1 cellular context compared by ENCODE assay signal in the genomic region with DNA sequence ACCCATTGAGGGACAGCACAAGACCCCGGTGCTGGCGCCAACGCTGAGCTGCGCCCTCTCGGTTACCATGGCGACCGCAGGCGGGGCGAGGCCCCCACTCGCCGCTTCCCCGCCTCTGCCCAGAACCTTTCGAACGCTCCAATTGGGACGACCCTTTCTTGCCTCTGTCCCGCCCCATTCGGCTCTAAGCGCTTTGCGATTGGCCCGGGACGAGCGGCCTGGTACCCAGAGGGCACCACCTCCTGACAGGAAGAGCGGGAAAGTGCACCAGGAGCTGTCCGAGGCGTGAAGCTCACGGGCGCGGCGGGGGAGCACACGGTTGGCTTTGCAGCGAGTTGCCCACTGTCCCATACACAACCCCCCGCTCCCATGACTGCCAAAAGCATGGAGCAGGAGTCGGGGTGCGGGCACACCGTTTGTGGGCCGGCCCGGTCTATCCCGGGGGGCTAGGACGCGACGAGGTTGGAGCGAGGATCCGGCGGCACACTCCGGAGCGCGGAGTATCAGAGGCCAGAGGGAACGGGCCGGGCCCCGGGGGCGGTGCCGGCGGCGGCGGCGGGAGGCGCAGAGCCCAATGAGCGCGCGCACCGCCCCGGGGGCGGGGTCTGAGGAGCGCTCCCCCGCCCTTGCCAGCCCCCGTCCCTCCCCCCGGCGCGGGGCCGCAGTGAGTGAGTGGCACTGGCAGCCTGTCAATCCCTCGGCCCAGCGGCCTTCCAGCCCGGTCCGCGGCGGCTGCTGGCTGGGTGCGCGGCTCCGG.
A peak's percentile ranks its signal among the peaks of the same experiment; 100 is the strongest.
TF ChIP-seq lines count a peak whose summit lies in the region.

No MANE protein-coding gene starts in this region.

TF ChIP-seq in GM12878, 131 proteins besides CTCF, POLR2A, EP300 and RAD21 (continued from another document):
- TF ChIP-seq ZBTB40 (IDR thresholded peaks at IDR 0.05; ENCODE audit: borderline replicate concordance): no peak
- 0 out of 2 replicates have a peak, but pooled peaks have one; percentile 12 for TF ChIP-seq ZBTB33 (IDR thresholded peaks at IDR 0.05)
- TF ChIP-seq IRF4 (IDR thresholded peaks at IDR 0.05; ENCODE audit: low read depth, low read length): no peak
- TF ChIP-seq ZNF207 (IDR thresholded peaks at IDR 0.05; ENCODE audit: borderline replicate concordance): peak; percentile 79; the same call in 1 of the 2 replicates
- TF ChIP-seq ESRRA (IDR thresholded peaks at IDR 0.05; ENCODE audit: low read length): no peak
- TF ChIP-seq RELA (IDR thresholded peaks at IDR 0.05; ENCODE audit: borderline replicate concordance, partially characterized antibody): peak; percentile 43
- TF ChIP-seq REST (IDR thresholded peaks at IDR 0.05; ENCODE audit: low read depth, low read length): no peak; the same call in 1 of the 2 replicates
- TF ChIP-seq MYB (IDR thresholded peaks at IDR 0.05; ENCODE audit: borderline replicate concordance, low read depth, low read length): no peak
- no peak for TF ChIP-seq ETV6 (conservative IDR thresholded peaks at IDR 0.05 in 1 of 2, IDR thresholded peaks at IDR 0.05 in 1 of 2; ENCODE audit: borderline replicate concordance in 1 of 2, low read depth in 1 of 2)
- TF ChIP-seq MEF2B (IDR thresholded peaks at IDR 0.05; ENCODE audit: partially characterized antibody, poor library complexity, severe bottlenecking): peak; percentile 30
- TF ChIP-seq, protein P1, sequence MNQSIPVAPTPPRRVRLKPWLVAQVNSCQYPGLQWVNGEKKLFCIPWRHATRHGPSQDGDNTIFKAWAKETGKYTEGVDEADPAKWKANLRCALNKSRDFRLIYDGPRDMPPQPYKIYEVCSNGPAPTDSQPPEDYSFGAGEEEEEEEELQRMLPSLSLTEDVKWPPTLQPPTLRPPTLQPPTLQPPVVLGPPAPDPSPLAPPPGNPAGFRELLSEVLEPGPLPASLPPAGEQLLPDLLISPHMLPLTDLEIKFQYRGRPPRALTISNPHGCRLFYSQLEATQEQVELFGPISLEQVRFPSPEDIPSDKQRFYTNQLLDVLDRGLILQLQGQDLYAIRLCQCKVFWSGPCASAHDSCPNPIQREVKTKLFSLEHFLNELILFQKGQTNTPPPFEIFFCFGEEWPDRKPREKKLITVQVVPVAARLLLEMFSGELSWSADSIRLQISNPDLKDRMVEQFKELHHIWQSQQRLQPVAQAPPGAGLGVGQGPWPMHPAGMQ (IDR thresholded peaks at IDR 0.05; ENCODE audit: borderline replicate concordance): no peak
- TF ChIP-seq TCF3 (IDR thresholded peaks at IDR 0.05; ENCODE audit: borderline replicate concordance, insufficient read depth, low read depth, low read length): peak; percentile 32; the same call in 1 of the 2 replicates
- TF ChIP-seq KDM1A (IDR thresholded peaks at IDR 0.05; ENCODE audit: borderline replicate concordance): no peak
